ENCODE assay signal across 8 cellular contexts in genomic region chr19:6536138-6536671, GRCh38. TPM values are rescaled to one million over a fixed set of nuclear protein-coding genes. Genes with fewer than 3 reads are reported as not detected.
DNase-seq lines count a peak whose midpoint lies in the region; ATAC-seq and TF ChIP-seq lines count a peak whose summit lies in the region.

No MANE protein-coding gene starts in this region.

- H3K36me3 ChIP-seq in NT2/D1 (ENCODE audit: insufficient read depth, insufficient read length, low read length) (peaks cover 19% of the 10 kb centered on the region), tibial nerve (peaks cover 0 to 13% (median 0%) of the 10 kb centered on the region in 3 donors)

- no peak overlapping the region for H3K9ac ChIP-seq in NT2/D1 (ENCODE audit: insufficient read length, low read depth)

- H3K4me1 ChIP-seq in NT2/D1 (ENCODE audit: insufficient read depth, insufficient read length) (peaks cover 6% of the 10 kb centered on the region), tibial nerve (peaks cover 0 to 17% (median 12%) of the 10 kb centered on the region in 4 donors)

- H3K9me3 ChIP-seq in NT2/D1 (ENCODE audit: insufficient read depth, low read length) (peaks cover 29% of the 10 kb centered on the region), tibial nerve (no peaks in the 10 kb centered on the region)

- TF ChIP-seq EP300 in tibial nerve (IDR thresholded peaks at IDR 0.05), result no peak

- peaks cover 8% of the 10 kb centered on the region for H3K27me3 ChIP-seq in NT2/D1 (ENCODE audit: insufficient read depth, insufficient read length)
- peaks cover 0 to 30% of the 10 kb centered on the region in 2 donors for H3K27me3 ChIP-seq in tibial nerve

- no peak overlapping the region for H3K27ac ChIP-seq in tibial nerve

- ATAC-seq in GM18868 (IDR thresholded peaks at IDR 0.05; ENCODE audit: unreplicated experiment) (peak; percentile 77), HG03039 (IDR thresholded peaks at IDR 0.05; ENCODE audit: unreplicated experiment) (peak; percentile 64)

- WGBS in tibial nerve, 2 donors, result 81 to 87% methylated on average over 9 of the region's 9 CpGs

- TF ChIP-seq CTCF in fibroblast of villous mesenchyme (IDR thresholded peaks at IDR 0.05; ENCODE audit: insufficient read depth, low read depth, low read length) (no peak), tibial nerve (IDR thresholded peaks at IDR 0.05) (no peak)

- TF ChIP-seq POLR2A in tibial nerve (IDR thresholded peaks at IDR 0.05), result no peak

- H3K4me3 ChIP-seq in NT2/D1 (ENCODE audit: insufficient read length, low read depth), result no peak overlapping the region
- H3K4me3 ChIP-seq in fibroblast of villous mesenchyme (ENCODE audit: low read depth, low read length), result no peak overlapping the region
- no peak overlapping the region for H3K4me3 ChIP-seq in tibial nerve

- peak; percentile 57 for DNase-seq in Ammon's horn (ENCODE audit: low spot score)
- DNase-seq in NT2/D1 (ENCODE audit: low read depth, low spot score), result peak; percentile 59
- peak; percentile 54 for DNase-seq in activated T-cell treated with anti-CD3 and anti-CD28 coated beads for 1 hour (ENCODE audit: low read depth)
- DNase-seq in fibroblast of villous mesenchyme (ENCODE audit: low read depth), result peak; percentile 12
- DNase-seq in stimulated activated CD4-positive, alpha-beta T cell treated with anti-CD3 and anti-CD28 coated beads, Interleukin-4, amount 100 ng/mL, for 24 hours, result peak; percentile 75
- DNase-seq in tibial nerve (ENCODE audit: low spot score in 2 of 2), result no peak

RNA-seq across cellular contexts. Expression of gene TNFSF9, which starts 5.4 kb away (rescaled TPM):
- total RNA-seq in fibroblast of villous mesenchyme (0.32 TPM in 1 of 2 replicates, not detected in the other), tibial nerve (1 to 10 TPM in 2 of 4 donors, under 1 TPM in 1, not detected in 1; 0.66 to 1.3 (median 1.2) TPM)

RNA-seq across cellular contexts. Expression of gene TUBB4A, which starts 34.1 kb away (rescaled TPM):
- total RNA-seq in fibroblast of villous mesenchyme (not detected in 2 replicates), tibial nerve (10 to 100 TPM; 10.8 to 31.0 (median 22.1) TPM)

RNA-seq across cellular contexts. Expression of gene DENND1C, which starts 54.6 kb away (rescaled TPM):
- total RNA-seq in fibroblast of villous mesenchyme (not detected in 2 replicates), tibial nerve (1 to 10 TPM; 1.1 to 8.1 (median 2.5) TPM)

RNA-seq across cellular contexts. Expression of gene CD70, which starts 54.7 kb away (rescaled TPM):
- not detected in 2 replicates for total RNA-seq in fibroblast of villous mesenchyme
- under 1 TPM in 1 of 4 donors, not detected in 3; 0.87 TPM for total RNA-seq in tibial nerve

Comparison
In these comparisons a context has a peak if more than half of its experiments do, and no peak if none do; other contexts are left out.
1. DNase-seq: peak in Ammon's horn (single experiment), NT2/D1 (single experiment), activated T-cell treated with anti-CD3 and anti-CD28 coated beads for 1 hour (single experiment), fibroblast of villous mesenchyme (single experiment) and stimulated activated CD4-positive, alpha-beta T cell treated with anti-CD3 and anti-CD28 coated beads, Interleukin-4, amount 100 ng/mL, for 24 hours (single experiment); none in tibial nerve (0 of 2).
2. RNA of gene TUBB4A, which starts 34.1 kb away (total RNA-seq): 10.8 to 31.0 TPM in tibial nerve; not detected in fibroblast of villous mesenchyme; every median in the first group is over 10 times any median in the second.